In genomic region chr16:87380875-87381274, GRCh38 we compare ENCODE assay signal across 8 cellular contexts. TPM values are rescaled to one million over a fixed set of nuclear protein-coding genes. Genes with fewer than 3 reads are reported as not detected.
A peak's percentile ranks its signal among the peaks of the same experiment; 100 is the strongest.
DNase-seq lines count a peak whose midpoint lies in the region; ATAC-seq and TF ChIP-seq lines count a peak whose summit lies in the region.

No MANE protein-coding gene starts in this region.

- H3K4me1 Mint-ChIP-seq in HFFc6 (ENCODE audit: low read depth): peaks cover 43% of the 10 kb centered on the region
- H3K4me1 Mint-ChIP-seq in naive thymus-derived CD8-positive, alpha-beta T cell: peaks cover 21 to 61% (median 48%) of the 10 kb centered on the region in 4 donors

- dilution Hi-C loops in mammary epithelial cell (cut with HindIII; ENCODE audit: low sequenced_read_pairs): loop anchor here (10.0 kb wide), 1 partner anchor 826 kb away; the partner anchor contains the start of gene MTHFSD

- H3K27me3 ChIP-seq in AG04450 (ENCODE audit: control insufficient read depth, insufficient read depth, low read length) (no peaks in the 10 kb centered on the region), mammary epithelial cell (ENCODE audit: insufficient read depth, low read length) (no peaks in the 10 kb centered on the region)

- H3K9me3 ChIP-seq in AG04450 (ENCODE audit: control insufficient read depth, insufficient read depth, low read length) (no peaks in the 10 kb centered on the region), mammary epithelial cell (replicated peaks; ENCODE audit: insufficient read depth, low read length) (no peaks in the 10 kb centered on the region)

- H3K79me2 ChIP-seq in mammary epithelial cell (ENCODE audit: insufficient read depth, low read length): peaks cover 75% of the 10 kb centered on the region

- no peak for ATAC-seq in naive thymus-derived CD8-positive, alpha-beta T cell
- ATAC-seq in HG03175 (IDR thresholded peaks at IDR 0.05; ENCODE audit: unreplicated experiment): no peak
- no peak for ATAC-seq in HG03571 (IDR thresholded peaks at IDR 0.05; ENCODE audit: unreplicated experiment)
- ATAC-seq in GM21526 (IDR thresholded peaks at IDR 0.05; ENCODE audit: low FRiP score, unreplicated experiment): no peak

- POLR2A ChIA-PET in AG04450 (lab: Yijun Ruan, JAX): no interaction called here
- POLR2A ChIA-PET in naive thymus-derived CD8-positive, alpha-beta T cell (lab: Charles Lee): interaction anchor here (4.3 kb wide), 1 partner anchor 13 kb away, joined by 50 read pairs; the partner anchor contains the start of gene MAP1LC3B

- H3K27me3 Mint-ChIP-seq in HFFc6 (ENCODE audit: insufficient read depth): peaks cover 3% of the 10 kb centered on the region
- peaks cover 0 to 3% (median 0%) of the 10 kb centered on the region in 5 donors for H3K27me3 Mint-ChIP-seq in naive thymus-derived CD8-positive, alpha-beta T cell

- WGBS in mammary epithelial cell (ENCODE audit: low coverage, missing lambda C conversion rate): 90% methylated on average over 4 of the region's 4 CpGs

- H3K27ac ChIP-seq in AG04450 (ENCODE audit: low read depth, low read length) (peak overlapping the region; percentile 31), mammary epithelial cell (ENCODE audit: insufficient read depth, low read depth, low read length) (no peak overlapping the region)

- in situ Hi-C loops in mammary epithelial cell (cut with MboI; ENCODE audit: low sequenced_read_pairs in 2 of 2): loop anchor here in 1 of 2 donors (25.0 kb wide), 1 partner anchor 819 kb away; the partner anchor contains the start of genes FOXC2 and MTHFSD

- H3K36me3 ChIP-seq in mammary epithelial cell (ENCODE audit: insufficient read depth, low read length): no peaks in the 10 kb centered on the region

- no peak for TF ChIP-seq CTCF in AG04450 (IDR thresholded peaks at IDR 0.05; ENCODE audit: low read depth, low read length)
- TF ChIP-seq CTCF in HFFc6 (IDR thresholded peaks at IDR 0.05): 0 out of 2 replicates have a peak, but pooled peaks have one; percentile 19
- no peak for TF ChIP-seq CTCF in mammary epithelial cell (conservative IDR thresholded peaks at IDR 0.05 in 1 of 2, IDR thresholded peaks at IDR 0.05 in 1 of 2; ENCODE audit: extremely low read depth in 1 of 2, insufficient read depth in 1 of 2, low read depth in 1 of 2, low read length in 2 of 2)

- H3K36me3 Mint-ChIP-seq in HFFc6 (ENCODE audit: low read depth): no peaks in the 10 kb centered on the region; the same call in 1 of the 2 replicates
- H3K36me3 Mint-ChIP-seq in naive thymus-derived CD8-positive, alpha-beta T cell: peaks cover 0 to 31% (median 7%) of the 10 kb centered on the region in 3 donors

- peak overlapping the region; percentile 92 for H3K4me3 Mint-ChIP-seq in HFFc6
- peak overlapping the region; percentile 13 to 92 (median 78) for H3K4me3 Mint-ChIP-seq in naive thymus-derived CD8-positive, alpha-beta T cell

- intact Hi-C loops in mammary epithelial cell (cut with micrococcal nuclease): loop anchor here (5.0 to 10.0 kb wide), 2 partner anchors 716 to 1634 kb away; no protein-coding TSS in a partner anchor

- no peak overlapping the region for H3K4me2 ChIP-seq in mammary epithelial cell (ENCODE audit: insufficient read depth, low read depth, low read length)

- no peak overlapping the region for H2AFZ ChIP-seq in mammary epithelial cell (ENCODE audit: low read depth, low read length)

- peaks cover 29% of the 10 kb centered on the region for H3K4me1 ChIP-seq in mammary epithelial cell (ENCODE audit: insufficient read depth, low read length)

- H4K20me1 ChIP-seq in mammary epithelial cell (ENCODE audit: insufficient read depth, low read length): no peaks in the 10 kb centered on the region

- CTCF ChIA-PET in AG04450 (lab: Charles Lee) (interaction anchor here (1.3 to 1.4 kb wide), 2 partner anchors 36 to 256 kb away, joined by 3 to 5 read pairs; no protein-coding TSS in a partner anchor), mammary epithelial cell (lab: Charles Lee; ENCODE audit: low non-redundant PET) (no interaction called here)

- DNase-seq in AG04450 (ENCODE audit: low read depth, low spot score): no peak
- peak; percentile 28 for DNase-seq in HFFc6
- no peak for DNase-seq in mammary epithelial cell
- no peak for DNase-seq in naive thymus-derived CD8-positive, alpha-beta T cell
- no peak for DNase-seq in islet precursor cell

- TSS peak; percentile 17 for BruUV-seq in mammary epithelial cell (replicated peaks; lab: Mats Ljungman, UMichigan)

- no peaks in the 10 kb centered on the region for H3K9me3 Mint-ChIP-seq in HFFc6
- peaks cover 0 to 4% (median 0%) of the 10 kb centered on the region in 9 donors for H3K9me3 Mint-ChIP-seq in naive thymus-derived CD8-positive, alpha-beta T cell

- no peak overlapping the region for H3K9ac ChIP-seq in mammary epithelial cell (ENCODE audit: insufficient read depth, low read length)

- H3K4me3 ChIP-seq in AG04450 (ENCODE audit: low read depth, low read length): peak overlapping the region; percentile 76
- no peak overlapping the region for H3K4me3 ChIP-seq in mammary epithelial cell (replicated peaks in 1 of 3; ENCODE audit: insufficient read depth in 1 of 3, low read depth in 2 of 3, low read length in 3 of 3)

- peak overlapping the region; percentile 85 for H3K27ac Mint-ChIP-seq in HFFc6
- peak overlapping the region in 8 of 10 donors; percentile 31 to 93 (median 68) for H3K27ac Mint-ChIP-seq in naive thymus-derived CD8-positive, alpha-beta T cell

RNA-seq across cellular contexts. Expression of gene FBXO31, which starts 2.7 kb away (rescaled TPM):
- polyA plus RNA-seq in AG04450 (2011; rRNA removed): 16.3 and 18.2 TPM in 2 replicates
- 25.3 and 36.4 TPM in 2 replicates for polyA minus RNA-seq in AG04450 (2011; rRNA and poly(A)+ RNA removed)
- total RNA-seq in HFFc6 (2021; fragmentation: NEBNext Ultra II Directional; extraction: Animal tissue kit (Norgen Biotek cat#: 25700)): 10 to 100 TPM; 23.0 to 30.0 (median 25.1) TPM
- 10 to 100 TPM; 31.2 to 36.1 TPM for total RNA-seq in mammary epithelial cell
- polyA plus RNA-seq in mammary epithelial cell: 14.5 TPM
- polyA minus RNA-seq in mammary epithelial cell: 25.3 TPM
- 10 to 100 TPM; 45.8 to 52.7 TPM for total RNA-seq in naive thymus-derived CD8-positive, alpha-beta T cell
- polyA plus RNA-seq in naive thymus-derived CD8-positive, alpha-beta T cell: 10 to 100 TPM; 15.4 to 36.4 (median 23.3) TPM

RNA-seq across cellular contexts. Expression of gene MAP1LC3B, which starts 11.3 kb away (rescaled TPM):
- 70.1 and 77.9 TPM in 2 replicates for polyA plus RNA-seq in AG04450 (2011; rRNA removed)
- polyA minus RNA-seq in AG04450 (2011; rRNA and poly(A)+ RNA removed): 24.0 and 33.4 TPM in 2 replicates
- 100 to 1,000 TPM in 2 of 6 experiments, 10 to 100 TPM in 4; 81.3 to 112 (median 85.4) TPM for total RNA-seq in HFFc6 (2021; fragmentation: NEBNext Ultra II Directional; extraction: Animal tissue kit (Norgen Biotek cat#: 25700))
- 100 to 1,000 TPM in 1 of 2 donors, 10 to 100 TPM in 1; 78.5 to 104 TPM for total RNA-seq in mammary epithelial cell
- polyA plus RNA-seq in mammary epithelial cell: 17.9 TPM
- 48.4 TPM for polyA minus RNA-seq in mammary epithelial cell
- 10 to 100 TPM; 58.0 to 60.1 TPM for total RNA-seq in naive thymus-derived CD8-positive, alpha-beta T cell
- polyA plus RNA-seq in naive thymus-derived CD8-positive, alpha-beta T cell: 100 to 1,000 TPM in 1 of 3 donors, 10 to 100 TPM in 2; 89.9 to 117 (median 90.3) TPM
